ENCODE assay signal across 28 cellular contexts in the genomic region with DNA sequence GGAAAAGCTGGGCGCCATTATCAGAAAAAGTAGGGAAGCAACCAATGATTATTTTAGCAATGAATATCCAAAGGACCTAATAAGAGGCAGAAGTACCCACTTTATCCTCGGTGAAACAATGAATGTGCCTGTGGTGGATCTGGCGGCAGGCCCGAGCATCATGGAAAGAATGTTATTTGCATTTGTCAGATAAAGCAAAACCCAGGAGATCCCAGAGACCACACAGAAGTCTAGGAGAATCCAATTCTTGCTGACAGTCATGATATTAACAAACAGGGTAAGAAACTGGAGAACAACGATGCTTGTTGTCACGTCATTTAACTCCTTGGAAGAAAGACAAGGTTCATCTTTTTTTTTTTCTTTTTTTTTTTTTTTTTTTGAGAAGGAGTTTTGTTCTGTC. TPM values are rescaled to one million over a fixed set of nuclear protein-coding genes. Genes with fewer than 3 reads are reported as not detected.
DNase-seq lines count a peak whose midpoint lies in the region; ATAC-seq and TF ChIP-seq lines count a peak whose summit lies in the region.
"Had no signal": no experiment of that assay in that cellular context is flagged by ENCODE, and none has a peak within 500 bp of the region (broad histone marks: within the 10 kb centered on the region; RNA-seq: fewer than 3 reads in every experiment).

No MANE protein-coding gene starts in this region.

- H3K36me3 ChIP-seq in GM23248 (ENCODE audit: low read depth) = no peaks in the 10 kb centered on the region
- H3K36me3 ChIP-seq in sigmoid colon = no peaks in the 10 kb centered on the region
- no peaks in the 10 kb centered on the region for H3K36me3 ChIP-seq in tibial artery
- H3K36me3 ChIP-seq: neural progenitor cell, uterus had no signal

- peak; percentile 70 for DNase-seq in GM23248
- DNase-seq in RPMI7951 (ENCODE audit: low read depth) = peak; percentile 32
- peak; percentile 71 for DNase-seq in fibroblast of gingiva (ENCODE audit: low read depth)
- no peak for DNase-seq in sigmoid colon
- no peak for DNase-seq in central memory CD4-positive, alpha-beta T cell
- DNase-seq in tibial artery = no peak
- DNase-seq: activated CD4-positive, CD25-positive, alpha-beta regulatory T cell treated with anti-CD3 and anti-CD28 coated beads, Interleukin-2, amount 50 U/mL, for 72 hours; activated CD8-positive, alpha-beta T cell treated with anti-CD3 and anti-CD28 coated beads for 36 hours; aorta; CD4-positive, alpha-beta T cell; hypothalamus; immature natural killer cell; NCI-H1417; NCI-H2081 treated with DMSO at 0.1 percent for 48 hours; NCI-H446; SK-N-SH; stimulated activated CD4-positive, alpha-beta T cell treated with anti-CD3 and anti-CD28 coated beads, Interleukin-12 subunit alpha, Interleukin-12 subunit beta, amount 100 ng/mL, for 4 hours; stimulated activated CD4-positive, alpha-beta T cell treated with anti-CD3 and anti-CD28 coated beads, Interleukin-4, amount 100 ng/mL, for 4 hours; uterus had no signal

- ATAC-seq in HG03565 (IDR thresholded peaks at IDR 0.05; ENCODE audit: unreplicated experiment) = no peak
- ATAC-seq in GM21576 (IDR thresholded peaks at IDR 0.05; ENCODE audit: unreplicated experiment) = no peak
- ATAC-seq: activated CD8-positive, alpha-beta T cell treated with anti-CD3 and anti-CD28 coated beads for 36 hours; activated naive CD4-positive, alpha-beta T cell treated with anti-CD3 and anti-CD28 coated beads, Interleukin-2, amount 50 U/mL, for 72 hours; GM12878; left lobe of liver; right cardiac atrium; stimulated activated memory B cell treated with anti-CD40 and anti-IgM and Interleukin-4, amounts not matched to agents 10 μg/mL and 1 μg/mL and 100 μg/mL, for 72 hours had no signal

- intact Hi-C loops in sigmoid colon (cut with DNase I) = no loop called here
- intact Hi-C loops in tibial artery (cut with DNase I; ENCODE audit: low total_unique reads) = no loop called here

- no peak for TF ChIP-seq EP300 in sigmoid colon (IDR thresholded peaks at IDR 0.05)

- no peaks in the 10 kb centered on the region for H3K9me2 ChIP-seq in GM23248 (ENCODE audit: insufficient read depth)
- H3K9me2 ChIP-seq: SK-N-SH had no signal

- WGBS in GM23248 (ENCODE audit: low coverage in 1 of 2, low lambda C conversion rate in 2 of 2, missing lambda C conversion rate in 2 of 2), 2 experiments = 37 to 48% methylated on average over 6 of the region's 6 CpGs
- WGBS in sigmoid colon, 2 donors = 77 to 83% methylated on average over 6 of the region's 6 CpGs

- no peak overlapping the region for H3K9ac ChIP-seq in GM23248
- H3K9ac ChIP-seq: neural progenitor cell, SK-N-SH had no signal

- H3K4me1 ChIP-seq in GM23248 (ENCODE audit: insufficient read depth) = no peaks in the 10 kb centered on the region
- H3K4me1 ChIP-seq in sigmoid colon = peaks cover 0 to 13% (median 7%) of the 10 kb centered on the region in 4 donors
- H3K4me1 ChIP-seq in tibial artery = peaks cover 0 to 23% (median 5%) of the 10 kb centered on the region in 4 donors
- H3K4me1 ChIP-seq: neural progenitor cell, uterus had no signal

- no peaks in the 10 kb centered on the region for H3F3A ChIP-seq in GM23248 (ENCODE audit: insufficient read depth)

- no peak overlapping the region for H3K27ac ChIP-seq in GM23248
- peak overlapping the region in 3 of 4 donors; percentile 23 to 58 (median 56) for H3K27ac ChIP-seq in sigmoid colon
- no peak overlapping the region for H3K27ac ChIP-seq in tibial artery
- H3K27ac ChIP-seq: epithelial cell of prostate, neural progenitor cell, uterus had no signal

- no peaks in the 10 kb centered on the region for H3K27me3 ChIP-seq in GM23248 (replicated peaks; ENCODE audit: insufficient read depth)
- H3K27me3 ChIP-seq in sigmoid colon = no peaks in the 10 kb centered on the region
- H3K27me3 ChIP-seq in tibial artery = no peaks in the 10 kb centered on the region
- H3K27me3 ChIP-seq: neural progenitor cell, uterus had no signal

- H3K79me2 ChIP-seq in GM23248 (ENCODE audit: insufficient read depth) = no peaks in the 10 kb centered on the region

- no peak overlapping the region for H2AFZ ChIP-seq in GM23248
- H2AFZ ChIP-seq: neural progenitor cell had no signal

- in situ Hi-C loops in GM23248 (cut with MboI) = no loop called here

- no peaks in the 10 kb centered on the region for H3K9me3 ChIP-seq in GM23248 (ENCODE audit: low read depth)
- H3K9me3 ChIP-seq in sigmoid colon = no peaks in the 10 kb centered on the region
- H3K9me3 ChIP-seq in tibial artery = peaks cover 0 to 5% (median 0%) of the 10 kb centered on the region in 3 donors
- H3K9me3 ChIP-seq: SK-N-SH, uterus had no signal

- no peak for TF ChIP-seq POLR2A in sigmoid colon (IDR thresholded peaks at IDR 0.05)

- no peak for TF ChIP-seq CTCF in sigmoid colon (IDR thresholded peaks at IDR 0.05)
- no peak for TF ChIP-seq CTCF in tibial artery (IDR thresholded peaks at IDR 0.05)

- H3K4me3 ChIP-seq in GM23248 = no peak overlapping the region
- no peak overlapping the region for H3K4me3 ChIP-seq in sigmoid colon
- H3K4me3 ChIP-seq in tibial artery = no peak overlapping the region
- H3K4me3 ChIP-seq: GM12878, neural progenitor cell, uterus had no signal

- no peaks in the 10 kb centered on the region for H4K20me1 ChIP-seq in GM23248 (ENCODE audit: insufficient read depth)

- H3K4me2 ChIP-seq in GM23248 (ENCODE audit: unreplicated experiment) = no peak overlapping the region
- H3K4me2 ChIP-seq: neural progenitor cell, SK-N-SH had no signal

RNA-seq across cellular contexts. Expression of gene TNRC6A, which starts 12.0 kb away (rescaled TPM):
- 13.1 and 18.1 TPM in 2 replicates for total RNA-seq in GM23248 (2014; rRNA removed; shearing (Covaris generic))
- polyA plus RNA-seq in GM23248 (2016; fragmentation: Nextera tagmentation; extraction: Ambion mirVana) (12.5 and 14.2 TPM in 2 replicates), sigmoid colon (10 to 100 TPM in 1 of 3 donors, 1 to 10 TPM in 2; 4.6 to 18.9 (median 5.4) TPM)
- total RNA-seq in RPMI7951 (2014; rRNA removed; shearing (Covaris generic)) = 10.2 and 11.9 TPM in 2 replicates
- 100 to 1,000 TPM in 1 of 4 donors, 10 to 100 TPM in 3; 42.8 to 129 (median 64.9) TPM for total RNA-seq in sigmoid colon

Comparison
In these comparisons a context has a peak if more than half of its experiments do, and no peak if none do; other contexts are left out.
1. DNase-seq: peak in GM23248 (single experiment), RPMI7951 (single experiment) and fibroblast of gingiva (single experiment); none in sigmoid colon (single experiment), central memory CD4-positive, alpha-beta T cell (single experiment) and tibial artery (0 of 2).
2. H3K27ac ChIP-seq: peak in sigmoid colon (3 of 4); none in GM23248 (single experiment) and tibial artery (0 of 2).